2 cellular contexts compared by ENCODE assay signal in genomic region chr9:92300935-92301334, GRCh38.
TF ChIP-seq lines count a peak whose summit lies in the region.

No MANE protein-coding gene starts in this region.

TF ChIP-seq in HepG2, 621 proteins besides CTCF, POLR2A, EP300 and RAD21:
- TF ChIP-seq ZNF431 (CRISPR knock-in tag; IDR thresholded peaks at IDR 0.05; ENCODE audit: borderline replicate concordance, low read depth) = no peak
- TF ChIP-seq MAFK (conservative IDR thresholded peaks at IDR 0.05 in 1 of 2, IDR thresholded peaks at IDR 0.05 in 1 of 2; ENCODE audit: low read length in 2 of 2) = peak; percentile 93 to 96
- TF ChIP-seq MAFF (IDR thresholded peaks at IDR 0.05; ENCODE audit: low read depth, low read length) = peak; percentile 94

TF ChIP-seq in H1, 55 proteins besides CTCF, POLR2A, EP300 and RAD21:
- TF ChIP-seq CEBPB (IDR thresholded peaks at IDR 0.05; ENCODE audit: low read depth, low read length) (no peak), MAFK (IDR thresholded peaks at IDR 0.05; ENCODE audit: low read depth, low read length) (peak; percentile 47; the same call in 1 of the 2 replicates)
